ENCODE assay signal across 9 cellular contexts in the genomic region with DNA sequence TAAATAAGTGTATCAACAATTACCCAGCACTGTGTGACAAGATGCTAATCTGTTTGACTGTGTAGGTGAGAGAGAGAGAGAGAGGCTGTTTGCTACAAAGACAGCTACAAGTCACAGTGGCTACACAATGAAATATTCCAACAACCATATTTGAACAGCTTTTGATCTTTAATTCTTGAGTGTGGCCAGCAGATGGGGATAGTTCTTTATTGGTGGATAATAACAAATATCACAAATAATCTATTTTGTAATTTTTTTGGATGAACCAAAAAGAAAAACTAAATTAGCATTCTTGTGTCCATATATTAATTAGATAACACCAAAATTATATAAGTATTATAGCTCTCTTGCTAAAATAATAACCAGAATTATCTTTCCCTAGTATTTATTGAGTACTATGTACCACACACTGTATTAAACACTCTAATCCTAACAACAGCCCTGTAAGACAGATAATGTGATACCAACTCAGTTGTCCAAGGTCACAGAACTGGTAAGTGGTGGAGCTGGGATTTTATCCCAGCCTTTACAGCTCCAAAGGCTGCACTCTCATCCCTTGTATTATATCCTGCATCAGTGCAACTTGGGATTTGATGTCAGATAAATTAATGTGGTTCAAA.
DNase-seq lines count a peak whose midpoint lies in the region; ATAC-seq and TF ChIP-seq lines count a peak whose summit lies in the region.
"Had no signal": no experiment of that assay in that cellular context is flagged by ENCODE, and none has a peak within 500 bp of the region (broad histone marks: within the 10 kb centered on the region; RNA-seq: fewer than 3 reads in every experiment).

No MANE protein-coding gene starts in this region.

- peak; percentile 65 for TF ChIP-seq CTCF in osteocyte (IDR thresholded peaks at IDR 0.05)

- no peak for ATAC-seq in HG02870 (IDR thresholded peaks at IDR 0.05; ENCODE audit: unreplicated experiment)
- ATAC-seq: naive thymus-derived CD4-positive, alpha-beta T cell had no signal

- DNase-seq in DMS79 treated with DMSO at 0.1 percent for 48 hours (lab: John Stamatoyannopoulos, UW) (peak; percentile 35), DMS79 (lab: John Stamatoyannopoulos, UW) (no peak), NCI-H2081 (lab: John Stamatoyannopoulos, UW) (peak; percentile 45 to 56), cerebellar cortex (ENCODE audit: low spot score) (peak; percentile 44), osteocyte (ENCODE audit: extremely low spot score, unreplicated experiment) (no peak), foreskin melanocyte (no peak)
- DNase-seq in central memory CD4-positive, alpha-beta T cell, result no peak

- no peaks in the 10 kb centered on the region for H3K27me3 Mint-ChIP-seq in osteocyte (ENCODE audit: unreplicated experiment)

- peaks cover 6% of the 10 kb centered on the region for H3K9me3 Mint-ChIP-seq in osteocyte (ENCODE audit: unreplicated experiment)
- H3K9me3 Mint-ChIP-seq: naive thymus-derived CD4-positive, alpha-beta T cell had no signal

- no peak overlapping the region for H3K27ac Mint-ChIP-seq in osteocyte (ENCODE audit: unreplicated experiment)
- H3K27ac Mint-ChIP-seq: naive thymus-derived CD4-positive, alpha-beta T cell had no signal

- H3K36me3 Mint-ChIP-seq in osteocyte (ENCODE audit: unreplicated experiment), result peaks cover 2% of the 10 kb centered on the region
- H3K36me3 Mint-ChIP-seq: naive thymus-derived CD4-positive, alpha-beta T cell had no signal

- H3K4me3 Mint-ChIP-seq in osteocyte (ENCODE audit: unreplicated experiment), result no peak overlapping the region
- H3K4me3 Mint-ChIP-seq: naive thymus-derived CD4-positive, alpha-beta T cell had no signal

- peaks cover 4% of the 10 kb centered on the region for H3K4me1 Mint-ChIP-seq in osteocyte (ENCODE audit: unreplicated experiment)

Comparison
In these comparisons a context has a peak if more than half of its experiments do, and no peak if none do; other contexts are left out.
1. DNase-seq: peak in DMS79 treated with DMSO at 0.1 percent for 48 hours (single experiment), NCI-H2081 (2 of 2) and cerebellar cortex (single experiment); none in DMS79 (single experiment), osteocyte (single experiment), foreskin melanocyte (single experiment) and central memory CD4-positive, alpha-beta T cell (single experiment).